Comparison of ENCODE assay signal across 29 cellular contexts in genomic region chr16:13665876-13666275, GRCh38.
"Had no signal": no experiment of that assay in that cellular context is flagged by ENCODE, and none has a peak within 500 bp of the region (broad histone marks: within the 10 kb centered on the region; RNA-seq: fewer than 3 reads in every experiment).

No MANE protein-coding gene starts in this region.

- H3K27ac ChIP-seq: colonic mucosa, coronary artery, dorsolateral prefrontal cortex, epithelial cell of prostate, esophagus muscularis mucosa, esophagus squamous epithelium, foreskin keratinocyte, gastrocnemius medialis, gastroesophageal sphincter, heart left ventricle, heart right ventricle had no signal

- H3K36me3 ChIP-seq: colonic mucosa, esophagus muscularis mucosa, esophagus squamous epithelium, gastrocnemius medialis, gastroesophageal sphincter, heart left ventricle, heart right ventricle had no signal

- FAIRE-seq: colon, endometrium, endothelial cell of umbilical vein, frontal cortex had no signal

- H3K27me3 Mint-ChIP-seq: dendritic cell treated with granulocyte-macrophage colony-stimulating factor and Interleukin-4, amounts not matched to agents 40 ng/mL and 50 ng/mL, for 4 days; effector memory CD8-positive, alpha-beta T cell had no signal

- H3K4me3 Mint-ChIP-seq: dendritic cell treated with granulocyte-macrophage colony-stimulating factor and Interleukin-4, amounts not matched to agents 40 ng/mL and 50 ng/mL, for 4 days; effector memory CD8-positive, alpha-beta T cell; endodermal cell had no signal

- H3K9me3 ChIP-seq: colonic mucosa, esophagus squamous epithelium, gastrocnemius medialis had no signal

- H3K4me3 ChIP-seq: colonic mucosa, coronary artery, dorsolateral prefrontal cortex, esophagus muscularis mucosa, esophagus squamous epithelium, gastrocnemius medialis, gastroesophageal sphincter, heart left ventricle, heart right ventricle had no signal

- H3K27me3 ChIP-seq: colonic mucosa, esophagus muscularis mucosa, esophagus squamous epithelium, foreskin keratinocyte, gastrocnemius medialis, gastroesophageal sphincter, heart left ventricle had no signal

- H3K27ac Mint-ChIP-seq: dendritic cell treated with granulocyte-macrophage colony-stimulating factor and Interleukin-4, amounts not matched to agents 40 ng/mL and 50 ng/mL, for 4 days; effector memory CD8-positive, alpha-beta T cell; endodermal cell had no signal

- H3K4me1 ChIP-seq: colonic mucosa, esophagus muscularis mucosa, esophagus squamous epithelium, foreskin keratinocyte, gastrocnemius medialis, gastroesophageal sphincter, heart left ventricle, heart right ventricle had no signal

- DNase-seq: colonic mucosa; cortex of kidney; dermis blood vessel endothelial cell; dorsolateral prefrontal cortex; effector CD4-positive, alpha-beta T cell; effector CD8-positive, alpha-beta T cell; effector memory CD4-positive, alpha-beta T cell; effector memory CD8-positive, alpha-beta T cell; endodermal cell; erythroblast; esophagus squamous epithelium; foreskin fibroblast; foreskin keratinocyte; foreskin melanocyte; gastrocnemius medialis; glutamatergic neuron; head of caudate nucleus; heart left ventricle; heart right ventricle had no signal

- H3K4me1 Mint-ChIP-seq: endodermal cell had no signal

- ATAC-seq: effector memory CD8-positive, alpha-beta T cell; esophagus mucosa; foreskin keratinocyte; gastrocnemius medialis; gastroesophageal sphincter; heart left ventricle; heart right ventricle had no signal
